Comparison of ENCODE assay signal across 17 cellular contexts in genomic region chr18:42025491-42025890, GRCh38.
DNase-seq lines count a peak whose midpoint lies in the region; ATAC-seq, FAIRE-seq and TF ChIP-seq lines count a peak whose summit lies in the region.
"Had no signal": no experiment of that assay in that cellular context is flagged by ENCODE, and none has a peak within 500 bp of the region (broad histone marks: within the 10 kb centered on the region; RNA-seq: fewer than 3 reads in every experiment).

No MANE protein-coding gene starts in this region.

- no peaks in the 10 kb centered on the region for H3K9me3 Mint-ChIP-seq in CD4-positive, alpha-beta T cell
- no peaks in the 10 kb centered on the region for H3K9me3 Mint-ChIP-seq in chondrocyte (ENCODE audit: low read depth)
- H3K9me3 Mint-ChIP-seq: dendritic cell treated with granulocyte-macrophage colony-stimulating factor and Interleukin-4, amounts not matched to agents 40 ng/mL and 50 ng/mL, for 4 days; WTC11 had no signal

- H3K27me3 ChIP-seq in CD4-positive, alpha-beta T cell (ENCODE audit: control insufficient read depth, insufficient read depth, low read length): no peaks in the 10 kb centered on the region
- H3K27me3 ChIP-seq in small intestine (ENCODE audit: control insufficient read depth in 2 of 2, insufficient read depth in 2 of 2, low read length in 2 of 2): no peaks in the 10 kb centered on the region

- no peaks in the 10 kb centered on the region for H3K9me3 ChIP-seq in CD4-positive, alpha-beta T cell (ENCODE audit: control insufficient read depth, low read length)
- H3K9me3 ChIP-seq in small intestine (ENCODE audit: control insufficient read depth, low read depth): no peaks in the 10 kb centered on the region

- H3K27ac Mint-ChIP-seq in CD4-positive, alpha-beta T cell: peak overlapping the region; percentile 42
- no peak overlapping the region for H3K27ac Mint-ChIP-seq in chondrocyte (ENCODE audit: unreplicated experiment)
- H3K27ac Mint-ChIP-seq: dendritic cell treated with granulocyte-macrophage colony-stimulating factor and Interleukin-4, amounts not matched to agents 40 ng/mL and 50 ng/mL, for 4 days had no signal

- peaks cover 43% of the 10 kb centered on the region for H3K4me1 Mint-ChIP-seq in CD4-positive, alpha-beta T cell (ENCODE audit: low read depth)
- no peaks in the 10 kb centered on the region for H3K4me1 Mint-ChIP-seq in chondrocyte (ENCODE audit: low read depth)
- H3K4me1 Mint-ChIP-seq: WTC11 had no signal

- no peaks in the 10 kb centered on the region for H3K27me3 Mint-ChIP-seq in CD4-positive, alpha-beta T cell
- H3K27me3 Mint-ChIP-seq in chondrocyte (ENCODE audit: low read depth): no peaks in the 10 kb centered on the region
- H3K27me3 Mint-ChIP-seq: dendritic cell treated with granulocyte-macrophage colony-stimulating factor and Interleukin-4, amounts not matched to agents 40 ng/mL and 50 ng/mL, for 4 days had no signal

- no peak for ATAC-seq in CD4-positive, alpha-beta T cell (ENCODE audit: poor library complexity)
- peak; percentile 22 for ATAC-seq in GM19035 (IDR thresholded peaks at IDR 0.05; ENCODE audit: unreplicated experiment)
- ATAC-seq in HG02798 (IDR thresholded peaks at IDR 0.05; ENCODE audit: poor library complexity, unreplicated experiment): peak; percentile 18
- ATAC-seq in HG03521 (IDR thresholded peaks at IDR 0.05; ENCODE audit: unreplicated experiment): peak; percentile 23
- ATAC-seq: left colon, WTC11 had no signal

- no peak overlapping the region for H3K4me3 Mint-ChIP-seq in CD4-positive, alpha-beta T cell
- H3K4me3 Mint-ChIP-seq in chondrocyte (ENCODE audit: unreplicated experiment): no peak overlapping the region
- H3K4me3 Mint-ChIP-seq: dendritic cell treated with granulocyte-macrophage colony-stimulating factor and Interleukin-4, amounts not matched to agents 40 ng/mL and 50 ng/mL, for 4 days; WTC11 had no signal

- CTCF ChIA-PET in CD4-positive, alpha-beta T cell (lab: Charles Lee): interaction anchor here (0.6 kb wide), 1 partner anchor 104 kb away, joined by 3 read pairs; no protein-coding TSS in a partner anchor

- no peak overlapping the region for H3K4me3 ChIP-seq in small intestine (ENCODE audit: low read depth in 1 of 2, low read length in 2 of 2)

- peaks cover 75% of the 10 kb centered on the region for H3K36me3 Mint-ChIP-seq in CD4-positive, alpha-beta T cell (ENCODE audit: low read depth)
- H3K36me3 Mint-ChIP-seq in chondrocyte (ENCODE audit: low read depth): peaks cover 11% of the 10 kb centered on the region

- no peaks in the 10 kb centered on the region for H3K4me1 ChIP-seq in small intestine (ENCODE audit: control insufficient read depth in 2 of 2, insufficient read depth in 1 of 2, low read depth in 1 of 2, low read length in 1 of 2)

- FAIRE-seq in small intestine (lab: Jason Lieb, UNC): no peak

- H3K27ac ChIP-seq in CD4-positive, alpha-beta T cell (ENCODE audit: low read depth, low read length): no peak overlapping the region
- no peak overlapping the region for H3K27ac ChIP-seq in small intestine (ENCODE audit: low read depth in 1 of 2, low read length in 1 of 2)

- TF ChIP-seq CTCF in CD4-positive, alpha-beta T cell (IDR thresholded peaks at IDR 0.05): no peak
- TF ChIP-seq CTCF in chondrocyte (IDR thresholded peaks at IDR 0.05): no peak

- intact Hi-C loops in CD4-positive, alpha-beta T cell (cut with DNase I, micrococcal nuclease): no loop called here

- POLR2A ChIA-PET in CD4-positive, alpha-beta T cell (lab: Charles Lee): no interaction called here

- peaks cover 0 to 10% of the 10 kb centered on the region in 2 donors for H3K36me3 ChIP-seq in small intestine (ENCODE audit: control insufficient read depth in 2 of 2, insufficient read depth in 2 of 2, low read length in 2 of 2)

- WGBS in small intestine, 3 donors: 79 to 98% (median 85%) methylated on average over 1 of the region's 1 CpG

- no peak for DNase-seq in CD4-positive, alpha-beta T cell
- DNase-seq in chondrocyte (ENCODE audit: low spot score) (no peak), small intestine (no peak), SW480 (ENCODE audit: low spot score) (no peak), medulla oblongata (ENCODE audit: extremely low spot score) (no peak)
- DNase-seq: activated naive CD4-positive, alpha-beta T cell; foreskin fibroblast; H7; left colon; Right ventricle myocardium superior; stimulated activated CD4-positive, alpha-beta T cell treated with anti-CD3 and anti-CD28 coated beads, Interleukin-4, amount 100 ng/mL, for 4 hours; trophoblast cell had no signal
